16 cellular contexts compared by ENCODE assay signal in the genomic region with DNA sequence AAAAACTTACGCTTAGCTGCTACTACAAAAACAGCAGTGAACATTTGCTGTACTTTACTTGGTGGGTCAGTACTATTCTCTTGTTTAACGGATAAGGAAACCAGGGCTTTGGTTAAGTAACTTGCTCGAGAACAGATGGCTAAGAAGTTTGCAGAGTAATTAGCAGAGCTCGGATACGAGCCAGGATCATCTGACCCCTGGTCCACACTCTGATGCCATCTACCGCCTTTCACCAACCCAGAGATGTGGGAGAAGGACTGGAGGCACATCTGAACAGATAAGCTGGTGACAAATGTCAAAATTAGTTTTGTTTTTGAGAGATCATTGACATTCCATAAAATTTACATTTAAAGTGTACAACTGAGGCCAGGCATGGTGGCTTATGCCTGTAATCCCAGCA. TPM values are rescaled to one million over a fixed set of nuclear protein-coding genes. Genes with fewer than 3 reads are reported as not detected.
DNase-seq lines count a peak whose midpoint lies in the region; ATAC-seq lines count a peak whose summit lies in the region.
"Had no signal": no experiment of that assay in that cellular context is flagged by ENCODE, and none has a peak within 500 bp of the region (broad histone marks: within the 10 kb centered on the region; RNA-seq: fewer than 3 reads in every experiment).

No MANE protein-coding gene starts in this region.

- no peaks in the 10 kb centered on the region for H3K27me3 Mint-ChIP-seq in stimulated activated naive CD8-positive, alpha-beta T cell treated with anti-CD3 and anti-CD28 coated beads, Interleukin-15, Interleukin-2, amounts not matched to agents 100 ng/mL and 50 ng/mL, for 24 hours
- no peaks in the 10 kb centered on the region for H3K27me3 Mint-ChIP-seq in activated T-helper 17 cell treated with anti-CD3 and anti-CD28 coated beads, Interleukin-2, amount 50 U/mL, for 72 hours
- H3K27me3 Mint-ChIP-seq: CD4-positive, alpha-beta memory T cell had no signal

- H3K36me3 Mint-ChIP-seq in stimulated activated naive CD8-positive, alpha-beta T cell treated with anti-CD3 and anti-CD28 coated beads, Interleukin-15, Interleukin-2, amounts not matched to agents 100 ng/mL and 50 ng/mL, for 24 hours (ENCODE audit: low read depth): peaks cover 39% of the 10 kb centered on the region
- H3K36me3 Mint-ChIP-seq in activated T-helper 17 cell treated with anti-CD3 and anti-CD28 coated beads, Interleukin-2, amount 50 U/mL, for 72 hours (ENCODE audit: low read depth): peaks cover 94% of the 10 kb centered on the region

- intact Hi-C loops in left cardiac atrium (cut with DNase I): no loop called here

- no peak overlapping the region for H3K4me3 Mint-ChIP-seq in stimulated activated naive CD8-positive, alpha-beta T cell treated with anti-CD3 and anti-CD28 coated beads, Interleukin-15, Interleukin-2, amounts not matched to agents 100 ng/mL and 50 ng/mL, for 24 hours
- H3K4me3 Mint-ChIP-seq in activated T-helper 17 cell treated with anti-CD3 and anti-CD28 coated beads, Interleukin-2, amount 50 U/mL, for 72 hours: no peak overlapping the region
- H3K4me3 Mint-ChIP-seq: CD14-positive monocyte; CD4-positive, alpha-beta memory T cell; GM23338 had no signal

- ATAC-seq in stimulated activated naive CD8-positive, alpha-beta T cell treated with anti-CD3 and anti-CD28 coated beads, Interleukin-15, Interleukin-2, amounts not matched to agents 100 U/mL and 50 U/mL, for 24 hours: no peak
- ATAC-seq in activated T-helper 17 cell treated with anti-CD3 and anti-CD28 coated beads, Interleukin-2, amount 50 U/mL, for 72 hours (replicated peaks): no peak
- ATAC-seq in GM21717 (IDR thresholded peaks at IDR 0.05; ENCODE audit: unreplicated experiment) (no peak), left cardiac atrium (no peak)
- ATAC-seq: GM23338 had no signal

- no peaks in the 10 kb centered on the region for H3K4me1 Mint-ChIP-seq in stimulated activated naive CD8-positive, alpha-beta T cell treated with anti-CD3 and anti-CD28 coated beads, Interleukin-15, Interleukin-2, amounts not matched to agents 100 ng/mL and 50 ng/mL, for 24 hours (ENCODE audit: low read depth)
- no peaks in the 10 kb centered on the region for H3K4me1 Mint-ChIP-seq in activated T-helper 17 cell treated with anti-CD3 and anti-CD28 coated beads, Interleukin-2, amount 50 U/mL, for 72 hours
- H3K4me1 Mint-ChIP-seq: CD14-positive monocyte; CD4-positive, alpha-beta memory T cell; GM23338 had no signal

- no peaks in the 10 kb centered on the region for H3K9me3 Mint-ChIP-seq in stimulated activated naive CD8-positive, alpha-beta T cell treated with anti-CD3 and anti-CD28 coated beads, Interleukin-15, Interleukin-2, amounts not matched to agents 100 ng/mL and 50 ng/mL, for 24 hours
- H3K9me3 Mint-ChIP-seq in activated T-helper 17 cell treated with anti-CD3 and anti-CD28 coated beads, Interleukin-2, amount 50 U/mL, for 72 hours: no peaks in the 10 kb centered on the region
- H3K9me3 Mint-ChIP-seq: CD14-positive monocyte; CD4-positive, alpha-beta memory T cell; GM23338 had no signal

- peak overlapping the region; percentile 1 for H3K27ac Mint-ChIP-seq in stimulated activated naive CD8-positive, alpha-beta T cell treated with anti-CD3 and anti-CD28 coated beads, Interleukin-15, Interleukin-2, amounts not matched to agents 100 ng/mL and 50 ng/mL, for 24 hours
- H3K27ac Mint-ChIP-seq in activated T-helper 17 cell treated with anti-CD3 and anti-CD28 coated beads, Interleukin-2, amount 50 U/mL, for 72 hours: peak overlapping the region; percentile 51
- H3K27ac Mint-ChIP-seq: CD14-positive monocyte, GM23338 had no signal

- DNase-seq in stimulated activated naive CD8-positive, alpha-beta T cell treated with anti-CD3 and anti-CD28 coated beads, Interleukin-15, Interleukin-2, amounts not matched to agents 100 U/mL and 50 U/mL, for 24 hours: no peak
- DNase-seq in NCI-H69 (lab: John Stamatoyannopoulos, UW) (peak; percentile 38), activated gamma-delta T cell (lab: John Stamatoyannopoulos, UW) (no peak), left cardiac atrium (no peak)
- no peak for DNase-seq in activated CD8-positive, alpha-beta memory T cell treated with anti-CD3 and anti-CD28 coated beads, Interleukin-2, amount 50 U/mL, for 4 hours
- DNase-seq: 8988T; CD4-positive, alpha-beta memory T cell; HCEC 1CT; IMR-90 had no signal

RNA-seq across cellular contexts. Expression of gene RPL7L1, which starts 18.9 kb away (rescaled TPM):
- total RNA-seq in activated T-helper 17 cell treated with anti-CD3 and anti-CD28 coated beads, Interleukin-2, amount 50 U/mL, for 72 hours: 100 to 1,000 TPM; 116 to 150 TPM
- 10 to 100 TPM; 50.8 to 60.8 TPM for total RNA-seq in left cardiac atrium

RNA-seq across cellular contexts. Expression of gene PTCRA, which starts 55.4 kb away (rescaled TPM):
- not detected for total RNA-seq in activated T-helper 17 cell treated with anti-CD3 and anti-CD28 coated beads, Interleukin-2, amount 50 U/mL, for 72 hours
- not detected for total RNA-seq in left cardiac atrium
- total RNA-seq: A673; CD4-positive, alpha-beta memory T cell; GM23338; HT1080; IMR-90 had no signal
